19 cellular contexts compared by ENCODE assay signal in genomic region chr2:151423760-151424159, GRCh38. TPM values are rescaled to one million over a fixed set of nuclear protein-coding genes. Genes with fewer than 3 reads are reported as not detected.
A peak's percentile ranks its signal among the peaks of the same experiment; 100 is the strongest.
DNase-seq lines count a peak whose midpoint lies in the region; ATAC-seq, FAIRE-seq and TF ChIP-seq lines count a peak whose summit lies in the region.
"Had no signal": no experiment of that assay in that cellular context is flagged by ENCODE, and none has a peak within 500 bp of the region (broad histone marks: within the 10 kb centered on the region; RNA-seq: fewer than 3 reads in every experiment).

No MANE protein-coding gene starts in this region.

- BruUV-seq in Caco-2 (replicated peaks; lab: Mats Ljungman, UMichigan), result TSS peak; percentile 2

- 79% methylated on average over 3 of the region's 3 CpGs for WGBS in A549 (ENCODE audit: missing lambda C conversion rate)

- peak overlapping the region in 1 of 2 experiments; percentile 36; a peak in 1 of 6 replicates for H3K27ac ChIP-seq in A549
- H3K27ac ChIP-seq in effector memory CD4-positive, alpha-beta T cell (ENCODE audit: insufficient read depth, low read length, poor library complexity, severe bottlenecking), result peak overlapping the region; percentile 60
- H3K27ac ChIP-seq: HL-60, parathyroid adenoma, SJSA1, suprapubic skin, WERI-Rb-1 had no signal

- H3K4me3 Mint-ChIP-seq in Caco-2 (ENCODE audit: unreplicated experiment), result no peak overlapping the region

- peak overlapping the region; percentile 31; the same call in 2 of the 3 replicates for H3K4me2 ChIP-seq in A549

- TF ChIP-seq EP300 in A549 (IDR thresholded peaks at IDR 0.05), result no peak

- H3K4me1 ChIP-seq in A549 (peaks cover 13% of the 10 kb centered on the region), Caco-2 (no peaks in the 10 kb centered on the region)
- peaks cover 6% of the 10 kb centered on the region for H3K4me1 ChIP-seq in effector memory CD4-positive, alpha-beta T cell (ENCODE audit: control insufficient read depth, insufficient read depth, low read length, poor library complexity, severe bottlenecking)
- H3K4me1 ChIP-seq: parathyroid adenoma, SJSA1, suprapubic skin had no signal

- intact Hi-C loops in Caco-2 (cut with micrococcal nuclease; ENCODE audit: unreplicated experiment), result no loop called here

- H3K4me1 Mint-ChIP-seq in Caco-2 (ENCODE audit: low read depth, unreplicated experiment), result no peaks in the 10 kb centered on the region

- DNase-seq in A549 (ENCODE audit: low read depth in 1 of 2, low spot score in 1 of 2) (peak in 1 of 2 experiments; percentile 11), Caco-2 (no peak), T-helper 22 cell (ENCODE audit: low read depth) (peak; percentile 5), hepatic stellate cell (ENCODE audit: low spot score) (no peak), retina (no peak)
- peak in 1 of 3 donors; percentile 12 for DNase-seq in effector memory CD4-positive, alpha-beta T cell
- DNase-seq: activated effector memory CD4-positive, alpha-beta T cell treated with anti-CD3 and anti-CD28 coated beads, Interleukin-2, amount 50 U/mL, for 16 hours; DMS79 treated with DMSO at 0.1 percent for 48 hours; islet precursor cell; Kasumi-1; NCI-H1436 treated with DMSO at 0.1 percent for 48 hours; NCI-H345; WERI-Rb-1 had no signal

- no peak overlapping the region for H3K27ac Mint-ChIP-seq in Caco-2 (ENCODE audit: unreplicated experiment)

- ATAC-seq in A549 (peak in 1 of 2 experiments; percentile 42; a peak in 2 of 6 replicates), HG02981 (IDR thresholded peaks at IDR 0.05; ENCODE audit: unreplicated experiment) (no peak), HG03342 (IDR thresholded peaks at IDR 0.05; ENCODE audit: unreplicated experiment) (no peak)

- H3K9me3 Mint-ChIP-seq in Caco-2 (ENCODE audit: unreplicated experiment), result no peaks in the 10 kb centered on the region

- no peaks in the 10 kb centered on the region for H3K27me3 Mint-ChIP-seq in Caco-2 (ENCODE audit: insufficient read depth, unreplicated experiment)

- no peak for FAIRE-seq in A549 (lab: Jason Lieb, UNC)

- no peaks in the 10 kb centered on the region for H3K27me3 ChIP-seq in Caco-2 (replicated peaks; ENCODE audit: control insufficient read depth, insufficient read depth, low read length)
- H3K27me3 ChIP-seq in effector memory CD4-positive, alpha-beta T cell (replicated peaks; ENCODE audit: control insufficient read depth, insufficient read depth, low read length, poor library complexity, severe bottlenecking), result no peaks in the 10 kb centered on the region
- H3K27me3 ChIP-seq: SJSA1, suprapubic skin had no signal

- POLR2A ChIA-PET in A549 (lab: Yijun Ruan, JAX) (no interaction called here), Caco-2 (lab: Charles Lee) (no interaction called here)

- no peak overlapping the region for H3K4me3 ChIP-seq in A549
- no peak overlapping the region for H3K4me3 ChIP-seq in Caco-2 (ENCODE audit: low read depth, low read length)
- H3K4me3 ChIP-seq in effector memory CD4-positive, alpha-beta T cell (ENCODE audit: insufficient read depth, low read depth, low read length, poor library complexity, severe bottlenecking), result no peak overlapping the region
- H3K4me3 ChIP-seq: SJSA1, suprapubic skin had no signal

- no peak for TF ChIP-seq POLR2A in A549 (IDR thresholded peaks at IDR 0.05; ENCODE audit: low read length)

- TF ChIP-seq RAD21 in A549 (conservative IDR thresholded peaks at IDR 0.05 in 1 of 2, IDR thresholded peaks at IDR 0.05 in 1 of 2), result no peak

- no peaks in the 10 kb centered on the region for H3K36me3 ChIP-seq in Caco-2 (ENCODE audit: control insufficient read depth, insufficient read depth, low read length)
- peaks cover 42% of the 10 kb centered on the region for H3K36me3 ChIP-seq in effector memory CD4-positive, alpha-beta T cell (ENCODE audit: control insufficient read depth, insufficient read depth, low read length)

- TF ChIP-seq CTCF in A549 (IDR thresholded peaks at IDR 0.05) (no peak), Caco-2 (IDR thresholded peaks at IDR 0.05; ENCODE audit: insufficient read depth in 1 of 2, low read depth in 1 of 2, low read length in 1 of 2, severe bottlenecking in 1 of 2, unreplicated experiment in 1 of 2) (no peak)

- H3K36me3 Mint-ChIP-seq in Caco-2 (ENCODE audit: insufficient read depth, unreplicated experiment), result peaks cover 98% of the 10 kb centered on the region

- H3K9me3 ChIP-seq in A549, result no peaks in the 10 kb centered on the region
- no peaks in the 10 kb centered on the region for H3K9me3 ChIP-seq in Caco-2
- no peaks in the 10 kb centered on the region for H3K9me3 ChIP-seq in effector memory CD4-positive, alpha-beta T cell (ENCODE audit: control insufficient read depth, low read length)
- H3K9me3 ChIP-seq: SJSA1, suprapubic skin had no signal

- CTCF ChIA-PET in A549 (lab: Yijun Ruan, JAX) (interaction anchor here (1.7 kb wide), 1 partner anchor 11 kb away, joined by 4 read pairs; no protein-coding TSS in a partner anchor), Caco-2 (lab: Charles Lee) (no interaction called here)

TF ChIP-seq in A549, 52 proteins besides CTCF, POLR2A, EP300 and RAD21:
- no peak for TF ChIP-seq HMGXB4 (CRISPR knock-in tag; IDR thresholded peaks at IDR 0.05; ENCODE audit: borderline replicate concordance)
- no peak for TF ChIP-seq EHMT2 (IDR thresholded peaks at IDR 0.05; ENCODE audit: low read depth)
- TF ChIP-seq TP53 (CRISPR knock-in tag; IDR thresholded peaks at IDR 0.05), result no peak
- no peak for TF ChIP-seq MAFK (IDR thresholded peaks at IDR 0.05; ENCODE audit: partially characterized antibody)
- no peak for TF ChIP-seq NPAS2 (CRISPR knock-in tag; IDR thresholded peaks at IDR 0.05; ENCODE audit: borderline replicate concordance)
- TF ChIP-seq NFE2L2 (conservative IDR thresholded peaks at IDR 0.05; ENCODE audit: low read length), result no peak
- TF ChIP-seq HDAC2 (IDR thresholded peaks at IDR 0.05), result no peak
TF ChIP-seq in A549: peak in this region for 0.

RNA-seq across cellular contexts. Expression of gene RIF1, which starts 14.1 kb away (rescaled TPM):
- polyA plus RNA-seq in A549 (2011; rRNA removed), result 24.7 and 28.7 TPM in 2 replicates
- 2.7 TPM in 2 replicates for polyA plus RNA-seq in A549 (2012; cell fraction: cytosol; rRNA removed)
- 3.6 and 5.7 TPM in 2 replicates for polyA plus RNA-seq in A549 (2012; cell fraction: nucleus; rRNA removed)
- polyA plus RNA-seq in A549 (2017; fragmentation: RNase III; extraction: RNeasy Plus Mini Kit Qiagen cat#74134 plus additional on column Dnase treatment), result 15.5 to 17.4 TPM (median 16.7 TPM) in 3 replicates
- polyA minus RNA-seq in A549 (2011; rRNA and poly(A)+ RNA removed), result 54.7 and 61.5 TPM in 2 replicates
- 62.9 and 63.9 TPM in 2 replicates for total RNA-seq in Caco-2 (2022)
